ENCODE assay signal across 8 cellular contexts in the genomic region with DNA sequence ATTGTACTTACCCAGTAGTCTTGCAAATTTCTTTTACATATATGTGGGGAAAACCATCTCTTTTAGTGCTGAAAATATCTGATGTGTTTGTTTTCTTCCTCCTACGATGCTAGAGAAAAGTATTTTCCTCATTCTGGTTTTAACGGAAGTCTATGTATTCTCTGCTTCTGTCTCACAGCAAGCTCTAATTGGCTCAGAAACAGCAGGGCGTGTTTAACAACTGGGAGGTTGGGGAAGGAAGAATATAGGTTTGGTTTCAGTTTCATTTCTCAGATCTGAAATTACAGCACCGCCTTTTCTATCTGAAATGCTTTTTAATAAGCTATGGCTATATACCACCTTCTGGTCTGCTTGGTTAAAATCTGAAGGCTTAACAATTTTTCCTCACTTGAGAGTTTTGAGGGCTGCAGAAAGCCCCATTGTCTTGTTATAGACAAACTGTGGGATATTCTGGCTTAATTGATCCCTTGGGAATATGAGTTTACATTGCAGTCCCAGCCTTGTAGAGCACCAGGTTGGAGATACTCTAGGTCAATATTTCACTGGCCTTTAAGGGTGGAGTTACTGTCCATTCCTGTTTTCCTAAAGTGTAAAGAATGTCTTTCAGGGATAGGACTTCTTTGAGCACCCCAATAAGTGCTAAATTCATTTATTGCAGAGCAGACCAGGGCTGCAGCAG. TPM values are rescaled to one million over a fixed set of nuclear protein-coding genes. Genes with fewer than 3 reads are reported as not detected.
DNase-seq lines count a peak whose midpoint lies in the region; ATAC-seq, FAIRE-seq and TF ChIP-seq lines count a peak whose summit lies in the region.

Gene SAMD9 (minus strand): TSS at position 128 of the 679 bp plus-strand sequence. CDS start 11,882 bp downstream, outside the sequence.

- no peaks in the 10 kb centered on the region for H3K9me2 ChIP-seq in MM.1S (replicated peaks; ENCODE audit: insufficient read depth, low read length)

- H3K36me3 Mint-ChIP-seq in activated naive CD8-positive, alpha-beta T cell treated with anti-CD3 and anti-CD28 coated beads for 36 hours = peaks cover 35% of the 10 kb centered on the region

- H3K27me3 ChIP-seq in MM.1S (replicated peaks; ENCODE audit: insufficient read depth, low read length) = no peaks in the 10 kb centered on the region
- H3K27me3 ChIP-seq in skeletal muscle tissue (ENCODE audit: control insufficient read depth in 3 of 3, insufficient read depth in 3 of 3, low read length in 3 of 3) = no peaks in the 10 kb centered on the region

- peaks cover 12% of the 10 kb centered on the region for H3K9me3 Mint-ChIP-seq in activated naive CD8-positive, alpha-beta T cell treated with anti-CD3 and anti-CD28 coated beads for 36 hours

- peak within 1 kb of the TSS; percentile 51; the same call in 1 of the 2 replicates for H3K27ac ChIP-seq in MM.1S (ENCODE audit: low read length)
- H3K27ac ChIP-seq in skeletal muscle tissue (ENCODE audit: low read depth, low read length) = peak within 1 kb of the TSS; percentile 46

- intact Hi-C loops in left cardiac atrium (cut with DNase I) = no loop called here

- ATAC-seq in left cardiac atrium = peak; percentile 92 to 98

- peaks cover 9% of the 10 kb centered on the region for H3F3A ChIP-seq in MM.1S (ENCODE audit: insufficient read depth, low read length)

- peaks cover 43% of the 10 kb centered on the region for H3K4me1 Mint-ChIP-seq in activated naive CD8-positive, alpha-beta T cell treated with anti-CD3 and anti-CD28 coated beads for 36 hours

- H3K4me2 ChIP-seq in MM.1S (ENCODE audit: low read depth, low read length) = peak within 1 kb of the TSS; percentile 89

- H3K4me3 Mint-ChIP-seq in activated naive CD8-positive, alpha-beta T cell treated with anti-CD3 and anti-CD28 coated beads for 36 hours = peak within 1 kb of the TSS; percentile 76

- H3K9ac ChIP-seq in MM.1S (ENCODE audit: low read length) = peak within 1 kb of the TSS; percentile 39; the same call in 1 of the 2 replicates
- peak within 1 kb of the TSS; percentile 51 to 65 (median 60) for H3K9ac ChIP-seq in skeletal muscle tissue (ENCODE audit: low read depth in 1 of 3, low read length in 3 of 3)

- no peaks in the 10 kb centered on the region for H4K20me1 ChIP-seq in MM.1S (ENCODE audit: insufficient read depth, low read length)

- TF ChIP-seq POLR2A in GM12891 (IDR thresholded peaks at IDR 0.05; ENCODE audit: low read depth, low read length) = peak; percentile 21; the same call in 1 of the 2 replicates

- no peak for TF ChIP-seq CTCF in MM.1S (IDR thresholded peaks at IDR 0.05; ENCODE audit: low read length)

- peak; percentile 75 for FAIRE-seq in GM12891 (lab: Jason Lieb, UNC)

- H3K4me3 ChIP-seq in MM.1S (ENCODE audit: low read length) = peak within 1 kb of the TSS; percentile 60
- H3K4me3 ChIP-seq in skeletal muscle tissue (ENCODE audit: low read length in 3 of 3) = peak within 1 kb of the TSS; percentile 59 to 85 (median 64)

- H2AFZ ChIP-seq in MM.1S (ENCODE audit: low read length) = peak within 1 kb of the TSS; percentile 52; the same call in 1 of the 2 replicates

- H3K4me1 ChIP-seq in MM.1S (ENCODE audit: low read length) (peaks cover 25% of the 10 kb centered on the region), skeletal muscle tissue (ENCODE audit: control insufficient read depth in 3 of 3, insufficient read depth in 3 of 3, low read length in 3 of 3) (peaks cover 4 to 8% (median 5%) of the 10 kb centered on the region in 3 donors)

- no peaks in the 10 kb centered on the region for H3K9me3 ChIP-seq in MM.1S (replicated peaks; ENCODE audit: insufficient read depth, low read length)
- H3K9me3 ChIP-seq in skeletal muscle tissue (ENCODE audit: control insufficient read depth in 3 of 3, low read length in 3 of 3) = no peaks in the 10 kb centered on the region

- no peaks in the 10 kb centered on the region for H3K27me3 Mint-ChIP-seq in activated naive CD8-positive, alpha-beta T cell treated with anti-CD3 and anti-CD28 coated beads for 36 hours

- DNase-seq in GM12891 (ENCODE audit: insufficient read length, low spot score) (peak; percentile 38), HEK293T (ENCODE audit: extremely low spot score) (peak; percentile 46), MM.1S (peak; percentile 97), SIG-M5 (lab: John Stamatoyannopoulos, UW) (peak; percentile 79), left cardiac atrium (peak; percentile 52), 8988T (no peak)
- peak; percentile 41 for DNase-seq in activated naive CD8-positive, alpha-beta T cell treated with anti-CD3 and anti-CD28 coated beads for 36 hours

- CTCF ChIA-PET in HEK293T (lab: Yijun Ruan, JAX) = no interaction called here

- H3K36me3 ChIP-seq in MM.1S (replicated peaks; ENCODE audit: insufficient read depth, low read length) (no peaks in the 10 kb centered on the region), skeletal muscle tissue (ENCODE audit: control insufficient read depth in 3 of 3, insufficient read depth in 3 of 3, low read length in 3 of 3) (no peaks in the 10 kb centered on the region)

- POLR2A ChIA-PET in HEK293T (lab: Yijun Ruan, JAX) = interaction anchor here (1.0 kb wide), 1 partner anchor 9 kb away, joined by 4 read pairs; no protein-coding TSS in a partner anchor

- peak within 1 kb of the TSS; percentile 80 for H3K27ac Mint-ChIP-seq in activated naive CD8-positive, alpha-beta T cell treated with anti-CD3 and anti-CD28 coated beads for 36 hours

- peaks cover 34% of the 10 kb centered on the region for H3K79me2 ChIP-seq in MM.1S (ENCODE audit: low read length)

TF ChIP-seq in GM12891, 5 proteins besides CTCF, POLR2A, EP300 and RAD21:
- TF ChIP-seq PAX5 (IDR thresholded peaks at IDR 0.05; ENCODE audit: insufficient read depth, low read length, severe bottlenecking) = no peak
- no peak for TF ChIP-seq TAF1 (IDR thresholded peaks at IDR 0.05; ENCODE audit: low read depth, low read length)
- no peak for TF ChIP-seq POLR2AphosphoS5 (IDR thresholded peaks at IDR 0.05; ENCODE audit: low read depth, low read length)
- TF ChIP-seq SPI1 (IDR thresholded peaks at IDR 0.05; ENCODE audit: low read depth, low read length) = peak; percentile 50
- TF ChIP-seq POU2F2 (IDR thresholded peaks at IDR 0.05; ENCODE audit: low read depth, low read length) = no peak

TF ChIP-seq in HEK293T, 16 proteins besides CTCF, POLR2A, EP300 and RAD21:
- TF ChIP-seq ELF4 (IDR thresholded peaks at IDR 0.05) (no peak), SP1 (IDR thresholded peaks at IDR 0.05) (no peak), NFRKB (IDR thresholded peaks at IDR 0.05) (no peak), CTBP1 (IDR thresholded peaks at IDR 0.05; ENCODE audit: borderline replicate concordance) (no peak), TARDBP (IDR thresholded peaks at IDR 0.05) (no peak), FOXA1 (IDR thresholded peaks at IDR 0.05) (no peak), FOXM1 (IDR thresholded peaks at IDR 0.05; ENCODE audit: borderline replicate concordance) (no peak), L3MBTL2 (conservative IDR thresholded peaks at IDR 0.05) (no peak), ARNT (IDR thresholded peaks at IDR 0.05) (no peak), BHLHE40 (IDR thresholded peaks at IDR 0.05; ENCODE audit: borderline replicate concordance) (no peak), LEF1 (IDR thresholded peaks at IDR 0.05; ENCODE audit: borderline replicate concordance) (no peak), ZNF384 (IDR thresholded peaks at IDR 0.05) (no peak), FOXK2 (IDR thresholded peaks at IDR 0.05) (no peak), SUZ12 (IDR thresholded peaks at IDR 0.05) (no peak), HDGF (IDR thresholded peaks at IDR 0.05; ENCODE audit: borderline replicate concordance) (no peak)
- TF ChIP-seq, protein P1, sequence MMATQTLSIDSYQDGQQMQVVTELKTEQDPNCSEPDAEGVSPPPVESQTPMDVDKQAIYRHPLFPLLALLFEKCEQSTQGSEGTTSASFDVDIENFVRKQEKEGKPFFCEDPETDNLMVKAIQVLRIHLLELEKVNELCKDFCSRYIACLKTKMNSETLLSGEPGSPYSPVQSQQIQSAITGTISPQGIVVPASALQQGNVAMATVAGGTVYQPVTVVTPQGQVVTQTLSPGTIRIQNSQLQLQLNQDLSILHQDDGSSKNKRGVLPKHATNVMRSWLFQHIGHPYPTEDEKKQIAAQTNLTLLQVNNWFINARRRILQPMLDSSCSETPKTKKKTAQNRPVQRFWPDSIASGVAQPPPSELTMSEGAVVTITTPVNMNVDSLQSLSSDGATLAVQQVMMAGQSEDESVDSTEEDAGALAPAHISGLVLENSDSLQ (IDR thresholded peaks at IDR 0.05) = no peak

RNA-seq across cellular contexts. Expression of gene SAMD9, which starts in this region (rescaled TPM):
- 9.2 TPM for polyA plus RNA-seq in GM12891 (2012; ENCODE audit: low read depth, missing spikeins)
- total RNA-seq in activated naive CD8-positive, alpha-beta T cell treated with anti-CD3 and anti-CD28 coated beads for 36 hours = 10 to 100 TPM; 16.8 to 17.1 TPM
- total RNA-seq in left cardiac atrium = 1 to 10 TPM; 4.1 to 5.5 TPM
- total RNA-seq in skeletal muscle tissue = 3.1 TPM
